ENCODE assay signal across 23 cellular contexts in the genomic region with DNA sequence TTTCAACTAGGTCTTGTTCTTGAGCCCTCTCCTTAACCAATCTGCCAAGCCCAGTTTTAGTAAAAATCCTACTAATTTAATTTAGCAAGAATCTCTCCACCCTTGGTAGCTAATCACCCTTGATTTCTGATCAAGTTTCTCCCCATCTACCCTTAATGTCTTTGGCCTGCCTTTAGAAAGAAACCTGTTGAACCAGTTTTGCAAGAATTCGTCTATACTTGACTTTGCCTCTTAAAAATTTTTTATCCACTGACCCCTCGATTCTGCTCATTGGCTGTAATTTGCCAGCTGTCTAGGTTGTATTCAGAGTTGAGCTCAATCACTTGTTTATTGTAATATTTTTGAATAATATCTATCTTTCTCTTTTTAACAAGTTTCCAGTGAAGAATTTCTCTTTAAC.
DNase-seq lines count a peak whose midpoint lies in the region; ATAC-seq, FAIRE-seq and TF ChIP-seq lines count a peak whose summit lies in the region.
"Had no signal": no experiment of that assay in that cellular context is flagged by ENCODE, and none has a peak within 500 bp of the region (broad histone marks: within the 10 kb centered on the region; RNA-seq: fewer than 3 reads in every experiment).

No MANE protein-coding gene starts in this region.

- DNase-seq in H7 (peak; percentile 12), NCI-H345 treated with DMSO at 0.1 percent for 48 hours (lab: John Stamatoyannopoulos, UW; ENCODE audit: unreplicated experiment) (peak; percentile 20), foreskin keratinocyte (peak; percentile 27 to 62), pancreas (no peak), urothelium cell line (ENCODE audit: low spot score) (no peak), kidney tubule cell (ENCODE audit: low spot score) (no peak), occipital lobe (lab: John Stamatoyannopoulos, UW) (no peak)
- DNase-seq in stimulated activated CD4-positive, alpha-beta T cell treated with anti-CD3 and anti-CD28 coated beads, Interleukin-4, amount 100 ng/mL, for 4 hours: no peak
- DNase-seq: activated CD4-positive, alpha-beta T cell treated with anti-CD3 and anti-CD28 coated beads for 48 hours; activated CD8-positive, alpha-beta memory T cell treated with anti-CD3 and anti-CD28 coated beads, Interleukin-2, amount 50 U/mL, for 4 hours; activated naive CD8-positive, alpha-beta T cell treated with anti-CD3 and anti-CD28 coated beads, Interleukin-2, amount 10 ng/mL, durations not matched to agents 7 days and 5 days; GF-D8; GOT3; Karpas-422; naive B cell; NCI-H1048; NCI-H2081 treated with DMSO at 0.1 percent for 48 hours; ovary; SHP77 treated with DMSO at 0.1 percent for 48 hours; stimulated activated naive B cell treated with anti-CD40 and anti-IgM and Interleukin-4, amounts not matched to agents 10 μg/mL and 1 μg/mL and 100 μg/mL, for 72 hours had no signal

- no peak overlapping the region for H3K4me3 ChIP-seq in H7 (ENCODE audit: insufficient read depth, low read depth, low read length)
- H3K4me3 ChIP-seq in pancreas: no peak overlapping the region
- H3K4me3 ChIP-seq: ovary, thoracic aorta had no signal

- peaks cover 4% of the 10 kb centered on the region for H3K4me1 ChIP-seq in foreskin keratinocyte
- peaks cover 0 to 7% (median 0%) of the 10 kb centered on the region in 3 donors for H3K4me1 ChIP-seq in pancreas

- WGBS in pancreas, 2 donors: 6 to 13% methylated on average over 2 of the region's 2 CpGs

- H3K27ac ChIP-seq in foreskin keratinocyte: no peak overlapping the region
- H3K27ac ChIP-seq in pancreas: no peak overlapping the region
- H3K27ac ChIP-seq: ovary, thoracic aorta had no signal

- intact Hi-C loops in pancreas (cut with DNase I): no loop called here

- TF ChIP-seq CTCF in foreskin keratinocyte (conservative IDR thresholded peaks at IDR 0.05) (no peak), pancreas (IDR thresholded peaks at IDR 0.05) (no peak)

- no peaks in the 10 kb centered on the region for H3K27me3 ChIP-seq in H7 (ENCODE audit: control insufficient read depth, insufficient read depth, low read length)
- H3K27me3 ChIP-seq in foreskin keratinocyte: no peaks in the 10 kb centered on the region
- no peaks in the 10 kb centered on the region for H3K27me3 ChIP-seq in pancreas
- H3K27me3 ChIP-seq: ovary had no signal

- FAIRE-seq in pancreas (lab: Jason Lieb, UNC) (no peak), urothelium cell line (lab: Jason Lieb, UNC) (no peak)
- FAIRE-seq: D721Med, islet of Langerhans had no signal

- H3K36me3 ChIP-seq in H7 (replicated peaks; ENCODE audit: control insufficient read depth, insufficient read depth, low read length) (no peaks in the 10 kb centered on the region), pancreas (no peaks in the 10 kb centered on the region)
- H3K36me3 ChIP-seq: ovary, thoracic aorta had no signal

- ATAC-seq in foreskin keratinocyte (peak; percentile 36), pancreas (peak in 3 of 4 donors; percentile 34 to 56 (median 55))
- ATAC-seq: stimulated activated naive B cell treated with anti-CD40 and anti-IgM and Interleukin-4, amounts not matched to agents 10 μg/mL and 1 μg/mL and 100 μg/mL, for 72 hours had no signal

- H3K9me3 ChIP-seq in pancreas: no peaks in the 10 kb centered on the region
- H3K9me3 ChIP-seq: ovary, thoracic aorta had no signal

Comparison
In these comparisons a context has a peak if more than half of its experiments do, and no peak if none do; other contexts are left out.
1. DNase-seq: peak in H7 (single experiment), NCI-H345 treated with DMSO at 0.1 percent for 48 hours (single experiment) and foreskin keratinocyte (2 of 2); none in pancreas (0 of 6), stimulated activated CD4-positive, alpha-beta T cell treated with anti-CD3 and anti-CD28 coated beads, Interleukin-4, amount 100 ng/mL, for 4 hours (0 of 2), urothelium cell line (single experiment), kidney tubule cell (single experiment) and occipital lobe (single experiment).